In the genomic region with DNA sequence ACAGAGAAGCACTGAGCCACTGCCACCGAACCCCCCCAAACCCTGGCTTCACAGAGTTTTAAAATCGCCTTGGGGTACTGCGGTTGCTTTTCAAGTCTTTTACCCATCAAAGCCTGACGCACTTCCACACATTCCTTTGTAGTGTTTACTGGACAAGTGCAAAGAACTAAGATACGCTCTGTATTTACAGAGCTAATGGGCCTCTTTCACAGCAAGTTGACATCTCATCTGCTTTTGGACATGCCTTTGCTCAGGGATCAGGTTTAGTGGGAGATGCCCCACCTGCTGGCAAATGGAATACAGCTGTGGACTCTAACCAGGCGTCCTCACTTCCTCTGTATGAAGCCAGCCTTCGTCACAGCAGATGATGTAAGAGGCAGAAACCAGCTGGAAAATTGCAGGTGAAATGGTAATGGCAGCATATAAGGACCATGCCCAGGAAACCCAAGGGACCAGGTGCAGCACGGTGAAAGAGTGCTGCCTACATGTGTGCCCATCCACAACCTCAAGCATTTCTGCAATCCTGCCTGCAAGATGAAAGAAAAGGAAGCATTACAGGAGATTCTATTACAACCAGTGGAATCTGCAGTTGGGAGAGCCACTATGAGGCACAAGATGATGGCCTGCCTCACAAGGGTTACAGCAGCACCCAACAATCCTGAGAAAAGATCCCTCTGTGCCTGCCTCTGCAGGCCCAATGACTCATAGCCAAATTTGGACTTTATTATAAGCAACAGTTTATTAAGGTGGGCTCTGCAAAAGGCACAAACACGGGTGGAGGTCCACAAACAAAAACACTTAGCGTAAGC, we compare ENCODE assay signal across 1 cellular context.
TF ChIP-seq lines count a peak whose summit lies in the region.

No MANE protein-coding gene starts in this region.

TF ChIP-seq in HepG2, 621 proteins besides CTCF, POLR2A, EP300 and RAD21 (continued from another document and continues in another):
- no peak for TF ChIP-seq TIGD3 (CRISPR knock-in tag; IDR thresholded peaks at IDR 0.05; ENCODE audit: borderline replicate concordance)
- peak; percentile 46; the same call in 1 of the 2 replicates for TF ChIP-seq NCOR1 (IDR thresholded peaks at IDR 0.05; ENCODE audit: borderline replicate concordance, low read length)
- peak; percentile 89 for TF ChIP-seq PATZ1 (CRISPR knock-in tag; IDR thresholded peaks at IDR 0.05)
- TF ChIP-seq ZNF850 (CRISPR knock-in tag; conservative IDR thresholded peaks at IDR 0.05), result no peak
- TF ChIP-seq ZNF318 (CRISPR knock-in tag; IDR thresholded peaks at IDR 0.05), result no peak
- TF ChIP-seq ZNF782 (CRISPR knock-in tag; IDR thresholded peaks at IDR 0.05; ENCODE audit: borderline replicate concordance), result no peak
- no peak for TF ChIP-seq MAFG (CRISPR knock-in tag; IDR thresholded peaks at IDR 0.05)
- TF ChIP-seq, protein P1, sequence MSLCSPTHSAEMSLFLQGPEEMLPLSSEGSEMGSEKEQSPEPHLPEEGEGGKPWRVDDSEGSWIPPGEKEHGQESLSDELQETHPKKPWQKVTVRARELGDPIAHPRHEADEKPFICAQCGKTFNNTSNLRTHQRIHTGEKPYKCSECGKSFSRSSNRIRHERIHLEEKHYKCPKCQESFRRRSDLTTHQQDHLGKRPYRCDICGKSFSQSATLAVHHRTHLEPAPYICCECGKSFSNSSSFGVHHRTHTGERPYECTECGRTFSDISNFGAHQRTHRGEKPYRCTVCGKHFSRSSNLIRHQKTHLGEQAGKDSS (CRISPR knock-in tag; IDR thresholded peaks at IDR 0.05; ENCODE audit: borderline replicate concordance, low read depth), result no peak
- TF ChIP-seq, protein P2, sequence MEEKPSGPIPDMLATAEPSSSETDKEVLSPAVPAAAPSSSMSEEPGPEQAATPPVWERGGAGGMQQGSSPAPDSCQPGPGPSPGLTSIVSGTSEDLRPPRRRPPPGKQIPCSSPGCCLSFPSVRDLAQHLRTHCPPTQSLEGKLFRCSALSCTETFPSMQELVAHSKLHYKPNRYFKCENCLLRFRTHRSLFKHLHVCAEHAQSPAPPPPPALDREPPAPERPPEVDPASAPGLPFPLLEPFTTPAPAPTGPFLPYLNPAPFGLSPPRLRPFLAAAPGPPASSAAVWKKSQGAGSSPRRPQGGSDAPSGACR (CRISPR knock-in tag; IDR thresholded peaks at IDR 0.05), result no peak
- TF ChIP-seq, protein P3, sequence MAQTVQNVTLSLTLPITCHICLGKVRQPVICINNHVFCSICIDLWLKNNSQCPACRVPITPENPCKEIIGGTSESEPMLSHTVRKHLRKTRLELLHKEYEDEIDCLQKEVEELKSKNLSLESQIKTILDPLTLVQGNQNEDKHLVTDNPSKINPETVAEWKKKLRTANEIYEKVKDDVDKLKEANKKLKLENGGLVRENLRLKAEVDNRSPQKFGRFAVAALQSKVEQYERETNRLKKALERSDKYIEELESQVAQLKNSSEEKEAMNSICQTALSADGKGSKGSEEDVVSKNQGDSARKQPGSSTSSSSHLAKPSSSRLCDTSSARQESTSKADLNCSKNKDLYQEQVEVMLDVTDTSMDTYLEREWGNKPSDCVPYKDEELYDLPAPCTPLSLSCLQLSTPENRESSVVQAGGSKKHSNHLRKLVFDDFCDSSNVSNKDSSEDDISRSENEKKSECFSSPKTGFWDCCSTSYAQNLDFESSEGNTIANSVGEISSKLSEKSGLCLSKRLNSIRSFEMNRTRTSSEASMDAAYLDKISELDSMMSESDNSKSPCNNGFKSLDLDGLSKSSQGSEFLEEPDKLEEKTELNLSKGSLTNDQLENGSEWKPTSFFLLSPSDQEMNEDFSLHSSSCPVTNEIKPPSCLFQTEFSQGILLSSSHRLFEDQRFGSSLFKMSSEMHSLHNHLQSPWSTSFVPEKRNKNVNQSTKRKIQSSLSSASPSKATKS (CRISPR knock-in tag; IDR thresholded peaks at IDR 0.05), result 0 out of 2 replicates have a peak, but pooled peaks have one; percentile 4
- TF ChIP-seq ZFP62 (CRISPR knock-in tag; IDR thresholded peaks at IDR 0.05), result no peak
- 0 out of 2 replicates have a peak, but pooled peaks have one; percentile 33 for TF ChIP-seq NFYC (CRISPR knock-in tag; IDR thresholded peaks at IDR 0.05)
- TF ChIP-seq AHR (CRISPR knock-in tag; IDR thresholded peaks at IDR 0.05), result no peak
- TF ChIP-seq RFXANK (CRISPR knock-in tag; IDR thresholded peaks at IDR 0.05), result peak; percentile 58; the same call in 1 of the 2 replicates
- no peak for TF ChIP-seq HES4 (CRISPR knock-in tag; IDR thresholded peaks at IDR 0.05; ENCODE audit: borderline replicate concordance)
- no peak for TF ChIP-seq ZNF569 (CRISPR knock-in tag; IDR thresholded peaks at IDR 0.05; ENCODE audit: borderline replicate concordance)
- TF ChIP-seq SRSF4 (IDR thresholded peaks at IDR 0.05; ENCODE audit: low read depth, low read length, poor library complexity, severe bottlenecking), result no peak
- peak; percentile 86; the same call in 1 of the 2 replicates for TF ChIP-seq MBD4 (IDR thresholded peaks at IDR 0.05; ENCODE audit: borderline replicate concordance, low read length)
- TF ChIP-seq KDM1A (CRISPR knock-in tag; IDR thresholded peaks at IDR 0.05), result peak; percentile 68
- TF ChIP-seq ZSCAN31 (CRISPR knock-in tag; IDR thresholded peaks at IDR 0.05; ENCODE audit: low read depth), result peak; percentile 66; the same call in 1 of the 2 replicates
- no peak for TF ChIP-seq SMAD9 (CRISPR knock-in tag; IDR thresholded peaks at IDR 0.05)
- TF ChIP-seq, protein P4, sequence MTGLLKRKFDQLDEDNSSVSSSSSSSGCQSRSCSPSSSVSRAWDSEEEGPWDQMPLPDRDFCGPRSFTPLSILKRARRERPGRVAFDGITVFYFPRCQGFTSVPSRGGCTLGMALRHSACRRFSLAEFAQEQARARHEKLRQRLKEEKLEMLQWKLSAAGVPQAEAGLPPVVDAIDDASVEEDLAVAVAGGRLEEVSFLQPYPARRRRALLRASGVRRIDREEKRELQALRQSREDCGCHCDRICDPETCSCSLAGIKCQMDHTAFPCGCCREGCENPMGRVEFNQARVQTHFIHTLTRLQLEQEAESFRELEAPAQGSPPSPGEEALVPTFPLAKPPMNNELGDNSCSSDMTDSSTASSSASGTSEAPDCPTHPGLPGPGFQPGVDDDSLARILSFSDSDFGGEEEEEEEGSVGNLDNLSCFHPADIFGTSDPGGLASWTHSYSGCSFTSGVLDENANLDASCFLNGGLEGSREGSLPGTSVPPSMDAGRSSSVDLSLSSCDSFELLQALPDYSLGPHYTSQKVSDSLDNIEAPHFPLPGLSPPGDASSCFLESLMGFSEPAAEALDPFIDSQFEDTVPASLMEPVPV (CRISPR knock-in tag; IDR thresholded peaks at IDR 0.05), result no peak
- no peak for TF ChIP-seq ZNF496 (CRISPR knock-in tag; IDR thresholded peaks at IDR 0.05; ENCODE audit: insufficient replicate concordance)
- peak; percentile 89 for TF ChIP-seq PITX1 (CRISPR knock-in tag; IDR thresholded peaks at IDR 0.05)
- no peak for TF ChIP-seq ZNF768 (CRISPR knock-in tag; IDR thresholded peaks at IDR 0.05)
- TF ChIP-seq AHDC1 (CRISPR knock-in tag; IDR thresholded peaks at IDR 0.05; ENCODE audit: borderline replicate concordance), result peak; percentile 80
- TF ChIP-seq ZNF546 (CRISPR knock-in tag; conservative IDR thresholded peaks at IDR 0.05), result no peak
